In the genomic region with DNA sequence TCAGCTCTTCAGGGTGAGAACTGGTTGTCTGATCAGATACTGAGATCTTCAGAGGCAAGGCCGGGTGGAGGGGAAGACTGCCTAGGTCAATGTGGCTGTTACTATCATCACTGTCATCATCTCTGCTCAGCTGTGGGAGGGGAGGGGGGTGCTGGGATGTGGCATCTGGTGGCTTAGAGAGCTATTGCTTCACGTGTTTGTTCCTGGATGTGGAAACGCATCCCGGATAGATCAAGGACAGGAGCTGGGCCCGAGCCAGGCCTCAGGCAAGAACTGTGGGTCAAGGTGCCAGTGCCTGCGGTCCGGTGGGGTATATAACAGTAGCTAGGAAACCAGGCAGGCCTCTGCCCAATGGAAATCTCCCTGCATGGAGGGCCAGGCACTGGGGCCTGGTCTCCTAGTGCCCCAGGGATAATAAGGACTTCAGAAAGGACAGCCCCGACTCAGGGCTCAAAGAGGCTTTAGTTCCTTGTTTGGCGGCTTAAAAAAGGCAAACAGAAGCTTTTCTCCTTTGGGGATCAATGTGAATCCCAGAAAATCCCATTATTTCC, we compare ENCODE assay signal across 1 cellular context.
TF ChIP-seq lines count a peak whose summit lies in the region.

No MANE protein-coding gene starts in this region.

TF ChIP-seq in HepG2, 621 proteins besides CTCF, POLR2A, EP300 and RAD21 (continued from another document and continues in another):
- TF ChIP-seq IRF2 (CRISPR knock-in tag; IDR thresholded peaks at IDR 0.05) (peak; percentile 65; the same call in 1 of the 2 replicates), TAF15 (IDR thresholded peaks at IDR 0.05; ENCODE audit: low read depth, low read length, poor library complexity, severe bottlenecking) (no peak), ZNF772 (CRISPR knock-in tag; IDR thresholded peaks at IDR 0.05) (no peak), ZFYVE20 (CRISPR knock-in tag; IDR thresholded peaks at IDR 0.05; ENCODE audit: borderline replicate concordance, low read depth) (no peak), FOXP1 (IDR thresholded peaks at IDR 0.05) (no peak), FOXP1 (CRISPR knock-in tag; IDR thresholded peaks at IDR 0.05) (peak; percentile 86), XRCC5 (optimal IDR thresholded peaks at IDR 0.05; ENCODE audit: low read length) (peak; percentile 31), ZSCAN12 (CRISPR knock-in tag; IDR thresholded peaks at IDR 0.05) (no peak), NFE2 (CRISPR knock-in tag; IDR thresholded peaks at IDR 0.05) (no peak), ZFP41 (CRISPR knock-in tag; IDR thresholded peaks at IDR 0.05; ENCODE audit: borderline replicate concordance) (no peak), SYNCRIP (IDR thresholded peaks at IDR 0.05; ENCODE audit: insufficient read depth, low read depth, low read length) (no peak), NFYB (CRISPR knock-in tag; IDR thresholded peaks at IDR 0.05) (no peak), KLF11 (CRISPR knock-in tag; IDR thresholded peaks at IDR 0.05) (no peak), HBP1 (CRISPR knock-in tag; IDR thresholded peaks at IDR 0.05; ENCODE audit: low read depth) (no peak), KDM4B (CRISPR knock-in tag; IDR thresholded peaks at IDR 0.05) (0 out of 2 replicates have a peak, but pooled peaks have one; percentile 64), ZNF143 (CRISPR knock-in tag; IDR thresholded peaks at IDR 0.05) (peak; percentile 27; the same call in 1 of the 2 replicates), ZNF704 (CRISPR knock-in tag; IDR thresholded peaks at IDR 0.05; ENCODE audit: borderline replicate concordance) (no peak), GZF1 (CRISPR knock-in tag; IDR thresholded peaks at IDR 0.05) (no peak), MXD3 (CRISPR knock-in tag; IDR thresholded peaks at IDR 0.05) (no peak), CHCHD3 (CRISPR knock-in tag; IDR thresholded peaks at IDR 0.05) (no peak), MLLT10 (CRISPR knock-in tag; IDR thresholded peaks at IDR 0.05) (no peak), MEF2D (CRISPR knock-in tag; IDR thresholded peaks at IDR 0.05) (peak; percentile 64; the same call in 1 of the 2 replicates), ESRRA (CRISPR knock-in tag; IDR thresholded peaks at IDR 0.05; ENCODE audit: low read depth) (no peak), ZNF556 (CRISPR knock-in tag; IDR thresholded peaks at IDR 0.05; ENCODE audit: borderline replicate concordance) (0 out of 2 replicates have a peak, but pooled peaks have one; percentile 41), GABPA (IDR thresholded peaks at IDR 0.05; ENCODE audit: low read depth, low read length) (no peak), GABPA (CRISPR knock-in tag; IDR thresholded peaks at IDR 0.05; ENCODE audit: low read depth) (0 out of 2 replicates have a peak, but pooled peaks have one; percentile 19), CCAR2 (optimal IDR thresholded peaks at IDR 0.05; ENCODE audit: low read depth, low read length) (no peak), SMC3 (IDR thresholded peaks at IDR 0.05; ENCODE audit: low read length) (peak; percentile 14; the same call in 1 of the 2 replicates), MED13 (CRISPR knock-in tag; IDR thresholded peaks at IDR 0.05) (peak; percentile 90), FOXC1 (CRISPR knock-in tag; IDR thresholded peaks at IDR 0.05; ENCODE audit: borderline replicate concordance) (peak; percentile 43; the same call in 1 of the 2 replicates), ZZZ3 (CRISPR knock-in tag; IDR thresholded peaks at IDR 0.05; ENCODE audit: borderline replicate concordance) (no peak), STAG1 (CRISPR knock-in tag; IDR thresholded peaks at IDR 0.05) (no peak), ZNF3 (CRISPR knock-in tag; IDR thresholded peaks at IDR 0.05) (no peak), ZSCAN29 (CRISPR knock-in tag; conservative IDR thresholded peaks at IDR 0.05) (peak; percentile 74; the same call in 1 of the 2 replicates), ZNF121 (CRISPR knock-in tag; IDR thresholded peaks at IDR 0.05) (no peak), ZNF17 (CRISPR knock-in tag; IDR thresholded peaks at IDR 0.05) (no peak), ZNF839 (CRISPR knock-in tag; IDR thresholded peaks at IDR 0.05; ENCODE audit: borderline replicate concordance) (no peak), SMARCE1 (IDR thresholded peaks at IDR 0.05; ENCODE audit: borderline replicate concordance) (no peak), ZNF292 (CRISPR knock-in tag; IDR thresholded peaks at IDR 0.05; ENCODE audit: borderline replicate concordance, low read depth) (peak; percentile 95; the same call in 1 of the 2 replicates), ZNF674 (CRISPR knock-in tag; IDR thresholded peaks at IDR 0.05; ENCODE audit: low read depth) (no peak), FOXJ3 (CRISPR knock-in tag; IDR thresholded peaks at IDR 0.05; ENCODE audit: borderline replicate concordance) (peak; percentile 72; the same call in 1 of the 2 replicates), POGZ (CRISPR knock-in tag; IDR thresholded peaks at IDR 0.05) (no peak), PHF8 (CRISPR knock-in tag; IDR thresholded peaks at IDR 0.05) (0 out of 2 replicates have a peak, but pooled peaks have one; percentile 31), HNRNPUL1 (IDR thresholded peaks at IDR 0.05; ENCODE audit: low read depth, low read length) (no peak), TRIM22 (IDR thresholded peaks at IDR 0.05) (no peak), MTA3 (CRISPR knock-in tag; IDR thresholded peaks at IDR 0.05) (no peak), ZNF598 (CRISPR knock-in tag; IDR thresholded peaks at IDR 0.05; ENCODE audit: borderline replicate concordance) (no peak), KDM5B (CRISPR knock-in tag; IDR thresholded peaks at IDR 0.05; ENCODE audit: borderline replicate concordance) (no peak; the same call in 1 of the 2 replicates), HNF4A (CRISPR knock-in tag; IDR thresholded peaks at IDR 0.05) (peak; percentile 94), KDM3A (CRISPR knock-in tag; IDR thresholded peaks at IDR 0.05; ENCODE audit: low read depth) (peak; percentile 84; the same call in 1 of the 2 replicates), GPN1 (CRISPR knock-in tag; IDR thresholded peaks at IDR 0.05; ENCODE audit: borderline replicate concordance) (no peak), PCBP2 (optimal IDR thresholded peaks at IDR 0.05; ENCODE audit: low read depth, low read length, poor library complexity, severe bottlenecking) (no peak)
- TF ChIP-seq, protein P1, sequence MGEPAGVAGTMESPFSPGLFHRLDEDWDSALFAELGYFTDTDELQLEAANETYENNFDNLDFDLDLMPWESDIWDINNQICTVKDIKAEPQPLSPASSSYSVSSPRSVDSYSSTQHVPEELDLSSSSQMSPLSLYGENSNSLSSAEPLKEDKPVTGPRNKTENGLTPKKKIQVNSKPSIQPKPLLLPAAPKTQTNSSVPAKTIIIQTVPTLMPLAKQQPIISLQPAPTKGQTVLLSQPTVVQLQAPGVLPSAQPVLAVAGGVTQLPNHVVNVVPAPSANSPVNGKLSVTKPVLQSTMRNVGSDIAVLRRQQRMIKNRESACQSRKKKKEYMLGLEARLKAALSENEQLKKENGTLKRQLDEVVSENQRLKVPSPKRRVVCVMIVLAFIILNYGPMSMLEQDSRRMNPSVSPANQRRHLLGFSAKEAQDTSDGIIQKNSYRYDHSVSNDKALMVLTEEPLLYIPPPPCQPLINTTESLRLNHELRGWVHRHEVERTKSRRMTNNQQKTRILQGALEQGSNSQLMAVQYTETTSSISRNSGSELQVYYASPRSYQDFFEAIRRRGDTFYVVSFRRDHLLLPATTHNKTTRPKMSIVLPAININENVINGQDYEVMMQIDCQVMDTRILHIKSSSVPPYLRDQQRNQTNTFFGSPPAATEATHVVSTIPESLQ (CRISPR knock-in tag; conservative IDR thresholded peaks at IDR 0.05) = no peak
- TF ChIP-seq, protein P2, sequence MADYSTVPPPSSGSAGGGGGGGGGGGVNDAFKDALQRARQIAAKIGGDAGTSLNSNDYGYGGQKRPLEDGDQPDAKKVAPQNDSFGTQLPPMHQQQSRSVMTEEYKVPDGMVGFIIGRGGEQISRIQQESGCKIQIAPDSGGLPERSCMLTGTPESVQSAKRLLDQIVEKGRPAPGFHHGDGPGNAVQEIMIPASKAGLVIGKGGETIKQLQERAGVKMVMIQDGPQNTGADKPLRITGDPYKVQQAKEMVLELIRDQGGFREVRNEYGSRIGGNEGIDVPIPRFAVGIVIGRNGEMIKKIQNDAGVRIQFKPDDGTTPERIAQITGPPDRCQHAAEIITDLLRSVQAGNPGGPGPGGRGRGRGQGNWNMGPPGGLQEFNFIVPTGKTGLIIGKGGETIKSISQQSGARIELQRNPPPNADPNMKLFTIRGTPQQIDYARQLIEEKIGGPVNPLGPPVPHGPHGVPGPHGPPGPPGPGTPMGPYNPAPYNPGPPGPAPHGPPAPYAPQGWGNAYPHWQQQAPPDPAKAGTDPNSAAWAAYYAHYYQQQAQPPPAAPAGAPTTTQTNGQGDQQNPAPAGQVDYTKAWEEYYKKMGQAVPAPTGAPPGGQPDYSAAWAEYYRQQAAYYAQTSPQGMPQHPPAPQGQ (CRISPR knock-in tag; IDR thresholded peaks at IDR 0.05; ENCODE audit: borderline replicate concordance) = no peak
- TF ChIP-seq, protein P3, sequence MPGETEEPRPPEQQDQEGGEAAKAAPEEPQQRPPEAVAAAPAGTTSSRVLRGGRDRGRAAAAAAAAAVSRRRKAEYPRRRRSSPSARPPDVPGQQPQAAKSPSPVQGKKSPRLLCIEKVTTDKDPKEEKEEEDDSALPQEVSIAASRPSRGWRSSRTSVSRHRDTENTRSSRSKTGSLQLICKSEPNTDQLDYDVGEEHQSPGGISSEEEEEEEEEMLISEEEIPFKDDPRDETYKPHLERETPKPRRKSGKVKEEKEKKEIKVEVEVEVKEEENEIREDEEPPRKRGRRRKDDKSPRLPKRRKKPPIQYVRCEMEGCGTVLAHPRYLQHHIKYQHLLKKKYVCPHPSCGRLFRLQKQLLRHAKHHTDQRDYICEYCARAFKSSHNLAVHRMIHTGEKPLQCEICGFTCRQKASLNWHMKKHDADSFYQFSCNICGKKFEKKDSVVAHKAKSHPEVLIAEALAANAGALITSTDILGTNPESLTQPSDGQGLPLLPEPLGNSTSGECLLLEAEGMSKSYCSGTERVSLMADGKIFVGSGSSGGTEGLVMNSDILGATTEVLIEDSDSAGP (CRISPR knock-in tag; IDR thresholded peaks at IDR 0.05; ENCODE audit: borderline replicate concordance) = peak; percentile 57
- TF ChIP-seq, protein P4, sequence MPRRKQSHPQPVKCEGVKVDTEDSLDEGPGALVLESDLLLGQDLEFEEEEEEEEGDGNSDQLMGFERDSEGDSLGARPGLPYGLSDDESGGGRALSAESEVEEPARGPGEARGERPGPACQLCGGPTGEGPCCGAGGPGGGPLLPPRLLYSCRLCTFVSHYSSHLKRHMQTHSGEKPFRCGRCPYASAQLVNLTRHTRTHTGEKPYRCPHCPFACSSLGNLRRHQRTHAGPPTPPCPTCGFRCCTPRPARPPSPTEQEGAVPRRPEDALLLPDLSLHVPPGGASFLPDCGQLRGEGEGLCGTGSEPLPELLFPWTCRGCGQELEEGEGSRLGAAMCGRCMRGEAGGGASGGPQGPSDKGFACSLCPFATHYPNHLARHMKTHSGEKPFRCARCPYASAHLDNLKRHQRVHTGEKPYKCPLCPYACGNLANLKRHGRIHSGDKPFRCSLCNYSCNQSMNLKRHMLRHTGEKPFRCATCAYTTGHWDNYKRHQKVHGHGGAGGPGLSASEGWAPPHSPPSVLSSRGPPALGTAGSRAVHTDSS (CRISPR knock-in tag; conservative IDR thresholded peaks at IDR 0.05) = no peak
- TF ChIP-seq, protein P5, sequence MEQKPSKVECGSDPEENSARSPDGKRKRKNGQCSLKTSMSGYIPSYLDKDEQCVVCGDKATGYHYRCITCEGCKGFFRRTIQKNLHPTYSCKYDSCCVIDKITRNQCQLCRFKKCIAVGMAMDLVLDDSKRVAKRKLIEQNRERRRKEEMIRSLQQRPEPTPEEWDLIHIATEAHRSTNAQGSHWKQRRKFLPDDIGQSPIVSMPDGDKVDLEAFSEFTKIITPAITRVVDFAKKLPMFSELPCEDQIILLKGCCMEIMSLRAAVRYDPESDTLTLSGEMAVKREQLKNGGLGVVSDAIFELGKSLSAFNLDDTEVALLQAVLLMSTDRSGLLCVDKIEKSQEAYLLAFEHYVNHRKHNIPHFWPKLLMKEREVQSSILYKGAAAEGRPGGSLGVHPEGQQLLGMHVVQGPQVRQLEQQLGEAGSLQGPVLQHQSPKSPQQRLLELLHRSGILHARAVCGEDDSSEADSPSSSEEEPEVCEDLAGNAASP (CRISPR knock-in tag; IDR thresholded peaks at IDR 0.05; ENCODE audit: borderline replicate concordance) = 0 out of 2 replicates have a peak, but pooled peaks have one; percentile 75
